8 cellular contexts compared by ENCODE assay signal in genomic region chr1:34786521-34787325, GRCh38. TPM values are rescaled to one million over a fixed set of nuclear protein-coding genes. Genes with fewer than 3 reads are reported as not detected.
DNase-seq lines count a peak whose midpoint lies in the region; ATAC-seq and TF ChIP-seq lines count a peak whose summit lies in the region.

No MANE protein-coding gene starts in this region.

- H3K27ac ChIP-seq in PC-9 (no peak overlapping the region), neural cell (ENCODE audit: low read length) (no peak overlapping the region)

- no peak overlapping the region for H3K4me3 Mint-ChIP-seq in activated T-cell treated with anti-CD3 and anti-CD28 coated beads, Interleukin-2, amount 50 U/mL, for 4 hours

- H3K9me3 Mint-ChIP-seq in activated T-cell treated with anti-CD3 and anti-CD28 coated beads, Interleukin-2, amount 50 U/mL, for 4 hours = no peaks in the 10 kb centered on the region

- H3K4me1 Mint-ChIP-seq in activated T-cell treated with anti-CD3 and anti-CD28 coated beads, Interleukin-2, amount 50 U/mL, for 4 hours (ENCODE audit: low read depth) = peaks cover 5% of the 10 kb centered on the region

- no peak overlapping the region for H3K4me2 ChIP-seq in PC-9
- no peak overlapping the region for H3K4me2 ChIP-seq in neural cell (ENCODE audit: low read length)

- peak; percentile 74 for DNase-seq in ELR (ENCODE audit: low read depth)
- DNase-seq in PC-9 = peak; percentile 55 to 61
- peak; percentile 53 for DNase-seq in activated T-cell treated with anti-CD3 and anti-CD28 coated beads, Interleukin-2, amount 50 U/mL, for 4 hours
- peak; percentile 67 for DNase-seq in fibroblast of mammary gland (ENCODE audit: low read depth)
- DNase-seq in stimulated activated naive CD8-positive, alpha-beta T cell treated with anti-CD3 and anti-CD28 coated beads, Interleukin-15, Interleukin-2, amounts not matched to agents 100 U/mL and 50 U/mL, for 24 hours = peak; percentile 71

- peak; percentile 56 for TF ChIP-seq EP300 in neural cell (conservative IDR thresholded peaks at IDR 0.05; ENCODE audit: poor library complexity, severe bottlenecking)

- peak; percentile 83 for TF ChIP-seq CTCF in LNCAP (IDR thresholded peaks at IDR 0.05)
- peak; percentile 82 for TF ChIP-seq CTCF in PC-9 (conservative IDR thresholded peaks at IDR 0.05)
- peak; percentile 92 for TF ChIP-seq CTCF in fibroblast of mammary gland (conservative IDR thresholded peaks at IDR 0.05; ENCODE audit: control insufficient read depth, insufficient read depth, low read depth, low read length)
- TF ChIP-seq CTCF in neural cell (IDR thresholded peaks at IDR 0.05; ENCODE audit: poor library complexity, severe bottlenecking) = peak; percentile 94

- H4K20me1 ChIP-seq in PC-9 (ENCODE audit: insufficient read depth) (peaks cover 30% of the 10 kb centered on the region), neural cell (ENCODE audit: insufficient read depth) (no peaks in the 10 kb centered on the region)

- no peak overlapping the region for H3K4me3 ChIP-seq in PC-9
- H3K4me3 ChIP-seq in fibroblast of mammary gland (ENCODE audit: control insufficient read depth, low read depth, low read length) = no peak overlapping the region
- no peak overlapping the region for H3K4me3 ChIP-seq in neural cell (ENCODE audit: low read length)

- H3K4me1 ChIP-seq in PC-9 (replicated peaks; ENCODE audit: insufficient read depth) = peaks cover 24% of the 10 kb centered on the region

- CTCF ChIA-PET in PC-9 (lab: Charles Lee) = interaction anchor here (0.6 to 1.5 kb wide), 5 partner anchors 32 to 77 kb away, joined by 3 to 10 read pairs (median 4); partner anchors contain the start of genes GJB5 and SMIM12

- H3K9me3 ChIP-seq in PC-9 (ENCODE audit: insufficient read depth, low read depth) (no peaks in the 10 kb centered on the region), neural cell (ENCODE audit: low read length) (no peaks in the 10 kb centered on the region)

- H3K79me2 ChIP-seq in PC-9 (ENCODE audit: low read depth) (peaks cover 38% of the 10 kb centered on the region), neural cell (replicated peaks; ENCODE audit: insufficient read depth, low read length) (no peaks in the 10 kb centered on the region)

- H3K27me3 ChIP-seq in PC-9 (ENCODE audit: insufficient read depth, low read depth) (no peaks in the 10 kb centered on the region), neural cell (ENCODE audit: insufficient read depth, low read depth, low read length) (peaks cover 21% of the 10 kb centered on the region)

- peak; percentile 88 for TF ChIP-seq RAD21 in neural cell (conservative IDR thresholded peaks at IDR 0.05)

- H3K9me2 ChIP-seq in PC-9 (ENCODE audit: insufficient read depth) (no peaks in the 10 kb centered on the region), neural cell (ENCODE audit: insufficient read depth, low read length) (no peaks in the 10 kb centered on the region)

- no peaks in the 10 kb centered on the region for H3K36me3 Mint-ChIP-seq in activated T-cell treated with anti-CD3 and anti-CD28 coated beads, Interleukin-2, amount 50 U/mL, for 4 hours (ENCODE audit: insufficient read depth)

- ATAC-seq in activated T-cell treated with anti-CD3 and anti-CD28 coated beads, Interleukin-2, amount 50 U/mL, for 4 hours = peak; percentile 82
- ATAC-seq in stimulated activated naive CD8-positive, alpha-beta T cell treated with anti-CD3 and anti-CD28 coated beads, Interleukin-15, Interleukin-2, amounts not matched to agents 100 U/mL and 50 U/mL, for 24 hours = peak; percentile 80
- ATAC-seq in GM18873 (IDR thresholded peaks at IDR 0.05; ENCODE audit: low FRiP score, unreplicated experiment) = no peak

- peaks cover 50% of the 10 kb centered on the region for H3F3A ChIP-seq in PC-9 (ENCODE audit: insufficient read depth, low read depth)
- no peaks in the 10 kb centered on the region for H3F3A ChIP-seq in neural cell (ENCODE audit: insufficient read depth, low read length, poor library complexity, severe bottlenecking)

- H3K9ac ChIP-seq in neural cell (ENCODE audit: low read length) = peak overlapping the region; percentile 2

- H2AFZ ChIP-seq in PC-9 (no peak overlapping the region), neural cell (ENCODE audit: low read depth, low read length) (no peak overlapping the region)

- H3K36me3 ChIP-seq in PC-9 (ENCODE audit: low read depth) (peaks cover 26% of the 10 kb centered on the region; the same call in 1 of the 2 replicates), neural cell (ENCODE audit: insufficient read depth, low read length) (no peaks in the 10 kb centered on the region)

- intact Hi-C loops in PC-9 (cut with micrococcal nuclease; ENCODE audit: unreplicated experiment) = loop anchor here (1.0 to 5.0 kb wide), 2 partner anchors 66 to 81 kb away; no protein-coding TSS in a partner anchor

- POLR2A ChIA-PET in PC-9 (lab: Charles Lee; ENCODE audit: unreplicated experiment) = interaction anchor here (0.6 to 0.7 kb wide), 2 partner anchors 31 to 188 kb away, joined by 3 to 4 read pairs; no protein-coding TSS in a partner anchor

- no TSS peak for BruUV-seq in PC-9 (replicated peaks; lab: Mats Ljungman, UMichigan)

- H3K27me3 Mint-ChIP-seq in activated T-cell treated with anti-CD3 and anti-CD28 coated beads, Interleukin-2, amount 50 U/mL, for 4 hours (ENCODE audit: low read depth) = peaks cover 58% of the 10 kb centered on the region

TF ChIP-seq in neural cell, 6 proteins besides CTCF, POLR2A, EP300 and RAD21:
- TF ChIP-seq SMC3 (conservative IDR thresholded peaks at IDR 0.05; ENCODE audit: poor library complexity) (peak; percentile 89), POLR2AphosphoS5 (IDR thresholded peaks at IDR 0.05) (no peak), MXI1 (conservative IDR thresholded peaks at IDR 0.05; ENCODE audit: poor library complexity, severe bottlenecking) (peak; percentile 39), REST (IDR thresholded peaks at IDR 0.05; ENCODE audit: borderline replicate concordance) (no peak), TAF1 (IDR thresholded peaks at IDR 0.05; ENCODE audit: low read depth) (peak; percentile 38)

RNA-seq across cellular contexts. Expression of gene GJB3, which starts 5.7 kb away (rescaled TPM):
- total RNA-seq in PC-9 (2021) = 58.6 and 63.0 TPM in 2 replicates
- total RNA-seq in activated T-cell treated with anti-CD3 and anti-CD28 coated beads, Interleukin-2, amount 50 U/mL, for 4 hours = not detected
- not detected in 2 replicates for polyA plus RNA-seq in neural cell
- not detected in 2 replicates for polyA minus RNA-seq in neural cell

RNA-seq across cellular contexts. Expression of gene GJA4, which starts 6.1 kb away (rescaled TPM):
- total RNA-seq in PC-9 (2021) = not detected in 2 replicates
- under 1 TPM in 1 of 3 donors, not detected in 2; 0.51 TPM for total RNA-seq in activated T-cell treated with anti-CD3 and anti-CD28 coated beads, Interleukin-2, amount 50 U/mL, for 4 hours
- not detected in 2 replicates for polyA plus RNA-seq in neural cell
- not detected in 2 replicates for polyA minus RNA-seq in neural cell

RNA-seq across cellular contexts. Expression of gene GJB4, which starts 27.2 kb away (rescaled TPM):
- total RNA-seq in PC-9 (2021) = 5.4 and 5.8 TPM in 2 replicates
- total RNA-seq in activated T-cell treated with anti-CD3 and anti-CD28 coated beads, Interleukin-2, amount 50 U/mL, for 4 hours = not detected
- polyA plus RNA-seq in neural cell = not detected in 2 replicates
- polyA minus RNA-seq in neural cell = not detected in 2 replicates

RNA-seq across cellular contexts. Expression of gene GJB5, which starts 31.9 kb away (rescaled TPM):
- total RNA-seq in PC-9 (2021) = 18.1 and 20.0 TPM in 2 replicates
- total RNA-seq in activated T-cell treated with anti-CD3 and anti-CD28 coated beads, Interleukin-2, amount 50 U/mL, for 4 hours = not detected
- not detected in 2 replicates for polyA plus RNA-seq in neural cell
- polyA minus RNA-seq in neural cell = not detected in 2 replicates

Comparison
In these comparisons a context has a peak if more than half of its experiments do, and no peak if none do; other contexts are left out.
1. RNA of gene GJB3, which starts 5.7 kb away (total RNA-seq): 58.6 to 63.0 TPM in PC-9; not detected in activated T-cell treated with anti-CD3 and anti-CD28 coated beads, Interleukin-2, amount 50 U/mL, for 4 hours; every median in the first group is over 10 times any median in the second.
2. Peak in every context shown above with its lines, with median percentiles within 50 percentile points of each other: DNase-seq and CTCF ChIP-seq.